ENCODE assay signal across 18 cellular contexts in the genomic region with DNA sequence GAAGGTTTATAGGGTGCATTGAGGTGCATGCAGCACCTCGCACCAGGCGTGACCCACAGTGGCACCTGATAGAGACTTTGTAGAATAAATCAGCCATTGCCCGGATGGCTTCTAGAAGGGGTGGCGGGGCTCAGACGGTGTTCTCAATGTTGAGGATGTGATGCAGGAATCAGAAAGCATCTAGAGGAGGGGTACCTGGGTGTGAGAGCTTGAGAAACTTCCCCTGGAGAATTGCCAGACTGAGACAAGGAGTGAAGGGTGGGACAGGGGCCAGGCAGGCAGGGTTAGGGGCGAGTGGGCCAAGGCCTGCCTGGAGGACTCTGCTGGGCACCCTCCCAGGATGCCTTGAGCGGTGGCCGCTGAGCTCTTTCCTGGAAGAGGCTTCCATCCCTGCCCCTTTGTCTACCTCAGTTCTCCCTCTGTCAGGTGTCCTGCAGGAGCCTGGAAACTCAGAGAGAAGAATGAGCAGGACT. TPM values are rescaled to one million over a fixed set of nuclear protein-coding genes. Genes with fewer than 3 reads are reported as not detected.
DNase-seq lines count a peak whose midpoint lies in the region; ATAC-seq and TF ChIP-seq lines count a peak whose summit lies in the region.
"Had no signal": no experiment of that assay in that cellular context is flagged by ENCODE, and none has a peak within 500 bp of the region (broad histone marks: within the 10 kb centered on the region; RNA-seq: fewer than 3 reads in every experiment).

No MANE protein-coding gene starts in this region.

- H3K4me3 Mint-ChIP-seq in activated naive CD4-positive, alpha-beta T cell treated with anti-CD3 and anti-CD28 coated beads for 36 hours: no peak overlapping the region
- H3K4me3 Mint-ChIP-seq in MCF 10A (ENCODE audit: unreplicated experiment): peak overlapping the region; percentile 61
- H3K4me3 Mint-ChIP-seq: activated CD4-positive, alpha-beta T cell treated with anti-CD3 and anti-CD28 coated beads for 36 hours; activated T-cell treated with anti-CD3 and anti-CD28 coated beads, Interleukin-2, amount 50 U/mL, for 4 hours had no signal

- POLR2A ChIA-PET in MCF 10A (lab: Yijun Ruan, JAX): interaction anchor here (0.9 to 1.7 kb wide), 5 partner anchors 9 to 631 kb away, joined by 3 to 7 read pairs (median 4); a partner anchor contains a TSS

- CTCF ChIA-PET in activated naive CD4-positive, alpha-beta T cell treated with anti-CD3 and anti-CD28 coated beads for 36 hours (lab: Charles Lee): no interaction called here
- CTCF ChIA-PET in MCF 10A (lab: Yijun Ruan, JAX): interaction anchor here (1.1 to 5.9 kb wide), 2 partner anchors 11 to 30 kb away, joined by 3 to 33 read pairs; no protein-coding TSS in a partner anchor

- H3K36me3 Mint-ChIP-seq in activated naive CD4-positive, alpha-beta T cell treated with anti-CD3 and anti-CD28 coated beads, Interleukin-2, amount 50 U/mL, for 72 hours: no peaks in the 10 kb centered on the region
- no peaks in the 10 kb centered on the region for H3K36me3 Mint-ChIP-seq in activated naive CD4-positive, alpha-beta T cell treated with anti-CD3 and anti-CD28 coated beads for 36 hours (ENCODE audit: low read depth)
- no peaks in the 10 kb centered on the region for H3K36me3 Mint-ChIP-seq in MCF 10A (ENCODE audit: insufficient read depth, unreplicated experiment)

- BruUV-seq in MCF 10A (replicated peaks; lab: Mats Ljungman, UMichigan): no TSS peak

- peak overlapping the region; percentile 5 to 6 for H3K27ac Mint-ChIP-seq in activated naive CD4-positive, alpha-beta T cell treated with anti-CD3 and anti-CD28 coated beads, Interleukin-2, amount 50 U/mL, for 72 hours
- H3K27ac Mint-ChIP-seq in activated naive CD4-positive, alpha-beta T cell treated with anti-CD3 and anti-CD28 coated beads for 36 hours: no peak overlapping the region
- no peak overlapping the region for H3K27ac Mint-ChIP-seq in MCF 10A (ENCODE audit: low read depth, unreplicated experiment)
- H3K27ac Mint-ChIP-seq: activated CD4-positive, alpha-beta T cell treated with anti-CD3 and anti-CD28 coated beads for 36 hours had no signal

- TF ChIP-seq EP300 in suprapubic skin (IDR thresholded peaks at IDR 0.05): no peak

- H3K4me1 Mint-ChIP-seq in activated naive CD4-positive, alpha-beta T cell treated with anti-CD3 and anti-CD28 coated beads for 36 hours (ENCODE audit: low read depth): peaks cover 9% of the 10 kb centered on the region
- H3K4me1 Mint-ChIP-seq in MCF 10A (ENCODE audit: insufficient read depth, unreplicated experiment): peaks cover 47% of the 10 kb centered on the region

- H3K27ac ChIP-seq in lower lobe of right lung (peak overlapping the region; percentile 60), suprapubic skin (peak overlapping the region; percentile 96), SJCRH30 (no peak overlapping the region)

- DNase-seq in activated naive CD4-positive, alpha-beta T cell treated with anti-CD3 and anti-CD28 coated beads, Interleukin-2, amount 50 U/mL, for 72 hours (ENCODE audit: low spot score in 2 of 2): no peak
- DNase-seq in activated naive CD4-positive, alpha-beta T cell treated with anti-CD3 and anti-CD28 coated beads for 36 hours: no peak
- no peak for DNase-seq in MCF 10A (ENCODE audit: unreplicated experiment)
- DNase-seq in lower lobe of right lung: no peak
- DNase-seq in suprapubic skin (ENCODE audit: low spot score in 2 of 2): peak; percentile 53
- DNase-seq in hippocampal formation (lab: John Stamatoyannopoulos, UW): no peak
- no peak for DNase-seq in NCI-H1930 (lab: John Stamatoyannopoulos, UW)
- DNase-seq in SJCRH30: no peak
- DNase-seq: ACHN; activated CD4-positive, alpha-beta T cell treated with anti-CD3 and anti-CD28 coated beads for 36 hours; activated T-cell treated with anti-CD3 and anti-CD28 coated beads, Interleukin-2, amount 50 U/mL, for 4 hours; effector CD4-positive, alpha-beta T cell; NCI-H748 treated with DMSO at 0.1 percent for 48 hours had no signal

- intact Hi-C loops in activated naive CD4-positive, alpha-beta T cell treated with anti-CD3 and anti-CD28 coated beads for 36 hours (cut with micrococcal nuclease): no loop called here
- intact Hi-C loops in MCF 10A (cut with micrococcal nuclease): no loop called here
- intact Hi-C loops in lower lobe of right lung (cut with DNase I): no loop called here

- 64% methylated on average over 8 of the region's 8 CpGs for WGBS in suprapubic skin

- no peak for ATAC-seq in activated naive CD4-positive, alpha-beta T cell treated with anti-CD3 and anti-CD28 coated beads, Interleukin-2, amount 50 U/mL, for 72 hours
- no peak for ATAC-seq in lower lobe of right lung
- ATAC-seq: activated CD4-positive, alpha-beta T cell treated with anti-CD3 and anti-CD28 coated beads for 36 hours; activated T-cell treated with anti-CD3 and anti-CD28 coated beads, Interleukin-2, amount 50 U/mL, for 4 hours had no signal

- no peak for TF ChIP-seq POLR2A in suprapubic skin (IDR thresholded peaks at IDR 0.05)

- no peak for TF ChIP-seq CTCF in MCF 10A (IDR thresholded peaks at IDR 0.05; ENCODE audit: unreplicated experiment)
- no peak for TF ChIP-seq CTCF in lower lobe of right lung (IDR thresholded peaks at IDR 0.05)
- no peak for TF ChIP-seq CTCF in suprapubic skin (IDR thresholded peaks at IDR 0.05)

- H3K4me1 ChIP-seq in lower lobe of right lung: peaks cover 28% of the 10 kb centered on the region
- peaks cover 59% of the 10 kb centered on the region for H3K4me1 ChIP-seq in suprapubic skin
- H3K4me1 ChIP-seq in SJCRH30: no peaks in the 10 kb centered on the region

- no peaks in the 10 kb centered on the region for H3K9me3 Mint-ChIP-seq in activated naive CD4-positive, alpha-beta T cell treated with anti-CD3 and anti-CD28 coated beads, Interleukin-2, amount 50 U/mL, for 72 hours
- no peaks in the 10 kb centered on the region for H3K9me3 Mint-ChIP-seq in activated naive CD4-positive, alpha-beta T cell treated with anti-CD3 and anti-CD28 coated beads for 36 hours
- no peaks in the 10 kb centered on the region for H3K9me3 Mint-ChIP-seq in MCF 10A (ENCODE audit: unreplicated experiment)
- H3K9me3 Mint-ChIP-seq: activated T-cell treated with anti-CD3 and anti-CD28 coated beads, Interleukin-2, amount 50 U/mL, for 4 hours had no signal

- H3K9me3 ChIP-seq in lower lobe of right lung (no peaks in the 10 kb centered on the region), suprapubic skin (no peaks in the 10 kb centered on the region), SJCRH30 (replicated peaks) (no peaks in the 10 kb centered on the region)

- H3K27me3 ChIP-seq in lower lobe of right lung (ENCODE audit: low read depth): no peaks in the 10 kb centered on the region
- H3K27me3 ChIP-seq in suprapubic skin: no peaks in the 10 kb centered on the region
- H3K27me3 ChIP-seq in SJCRH30: peaks cover 33% of the 10 kb centered on the region

- H3K27me3 Mint-ChIP-seq in activated naive CD4-positive, alpha-beta T cell treated with anti-CD3 and anti-CD28 coated beads for 36 hours (ENCODE audit: low read depth): no peaks in the 10 kb centered on the region
- no peaks in the 10 kb centered on the region for H3K27me3 Mint-ChIP-seq in MCF 10A (ENCODE audit: insufficient read depth, unreplicated experiment)
- H3K27me3 Mint-ChIP-seq: activated CD4-positive, alpha-beta T cell treated with anti-CD3 and anti-CD28 coated beads for 36 hours had no signal

- H3K4me3 ChIP-seq in lower lobe of right lung (no peak overlapping the region), suprapubic skin (peak overlapping the region; percentile 46), SJCRH30 (no peak overlapping the region)

- H3K36me3 ChIP-seq in lower lobe of right lung (no peaks in the 10 kb centered on the region), suprapubic skin (no peaks in the 10 kb centered on the region), SJCRH30 (no peaks in the 10 kb centered on the region)

RNA-seq across cellular contexts. Expression of a gene that starts 9.3 kb away (rescaled TPM):
- 1 to 10 TPM; 4.3 to 8.2 TPM for total RNA-seq in activated naive CD4-positive, alpha-beta T cell treated with anti-CD3 and anti-CD28 coated beads, Interleukin-2, amount 50 U/mL, for 72 hours
- 1 to 10 TPM in 1 of 2 experiments, under 1 TPM in 1; 0.93 to 1.0 TPM for total RNA-seq in activated naive CD4-positive, alpha-beta T cell treated with anti-CD3 and anti-CD28 coated beads for 36 hours
- total RNA-seq in MCF 10A (2022): 10.1 and 10.2 TPM in 2 replicates
- total RNA-seq in lower lobe of right lung: 37.9 TPM
- 100 to 1,000 TPM; 107 to 202 (median 139) TPM for total RNA-seq in suprapubic skin
- 0.32 and 0.53 TPM in 2 replicates for total RNA-seq in SJCRH30 (2014; rRNA removed; shearing (Covaris generic))

RNA-seq across cellular contexts. Expression of a gene that starts 48.9 kb away (rescaled TPM):
- total RNA-seq in activated naive CD4-positive, alpha-beta T cell treated with anti-CD3 and anti-CD28 coated beads, Interleukin-2, amount 50 U/mL, for 72 hours: under 1 TPM; 0.21 to 0.84 TPM
- total RNA-seq in activated naive CD4-positive, alpha-beta T cell treated with anti-CD3 and anti-CD28 coated beads for 36 hours: under 1 TPM in 1 of 2 experiments, not detected in 1; 0.14 TPM
- total RNA-seq in MCF 10A (2022) (not detected in 2 replicates), lower lobe of right lung (7.7 TPM), suprapubic skin (1 to 10 TPM in 2 of 4 donors, under 1 TPM in 1, not detected in 1; 0.32 to 2.0 (median 2.0) TPM)
- total RNA-seq in SJCRH30 (2014; rRNA removed; shearing (Covaris generic)): not detected in 2 replicates
- total RNA-seq: activated CD4-positive, alpha-beta T cell treated with anti-CD3 and anti-CD28 coated beads for 36 hours; activated T-cell treated with anti-CD3 and anti-CD28 coated beads, Interleukin-2, amount 50 U/mL, for 4 hours; astrocyte; frontal cortex; G401; renal cortical epithelial cell; T-helper 2 cell treated with Interferon-gamma antibody and Interleukin-4, amounts not matched to agents 100 ng/mL and 5 ng/mL, for 36 hours had no signal

Comparison
In these comparisons a context has a peak if more than half of its experiments do, and no peak if none do; other contexts are left out.
1. H3K27ac Mint-ChIP-seq: peak in activated naive CD4-positive, alpha-beta T cell treated with anti-CD3 and anti-CD28 coated beads, Interleukin-2, amount 50 U/mL, for 72 hours (2 of 2); none in activated naive CD4-positive, alpha-beta T cell treated with anti-CD3 and anti-CD28 coated beads for 36 hours (single experiment) and MCF 10A (single experiment).
2. DNase-seq: peak in suprapubic skin (2 of 2); none in activated naive CD4-positive, alpha-beta T cell treated with anti-CD3 and anti-CD28 coated beads, Interleukin-2, amount 50 U/mL, for 72 hours (0 of 2), activated naive CD4-positive, alpha-beta T cell treated with anti-CD3 and anti-CD28 coated beads for 36 hours (single experiment), MCF 10A (single experiment), lower lobe of right lung (single experiment), hippocampal formation (0 of 2), NCI-H1930 (0 of 2) and SJCRH30 (0 of 2).